8 cellular contexts compared by ENCODE assay signal in the genomic region with DNA sequence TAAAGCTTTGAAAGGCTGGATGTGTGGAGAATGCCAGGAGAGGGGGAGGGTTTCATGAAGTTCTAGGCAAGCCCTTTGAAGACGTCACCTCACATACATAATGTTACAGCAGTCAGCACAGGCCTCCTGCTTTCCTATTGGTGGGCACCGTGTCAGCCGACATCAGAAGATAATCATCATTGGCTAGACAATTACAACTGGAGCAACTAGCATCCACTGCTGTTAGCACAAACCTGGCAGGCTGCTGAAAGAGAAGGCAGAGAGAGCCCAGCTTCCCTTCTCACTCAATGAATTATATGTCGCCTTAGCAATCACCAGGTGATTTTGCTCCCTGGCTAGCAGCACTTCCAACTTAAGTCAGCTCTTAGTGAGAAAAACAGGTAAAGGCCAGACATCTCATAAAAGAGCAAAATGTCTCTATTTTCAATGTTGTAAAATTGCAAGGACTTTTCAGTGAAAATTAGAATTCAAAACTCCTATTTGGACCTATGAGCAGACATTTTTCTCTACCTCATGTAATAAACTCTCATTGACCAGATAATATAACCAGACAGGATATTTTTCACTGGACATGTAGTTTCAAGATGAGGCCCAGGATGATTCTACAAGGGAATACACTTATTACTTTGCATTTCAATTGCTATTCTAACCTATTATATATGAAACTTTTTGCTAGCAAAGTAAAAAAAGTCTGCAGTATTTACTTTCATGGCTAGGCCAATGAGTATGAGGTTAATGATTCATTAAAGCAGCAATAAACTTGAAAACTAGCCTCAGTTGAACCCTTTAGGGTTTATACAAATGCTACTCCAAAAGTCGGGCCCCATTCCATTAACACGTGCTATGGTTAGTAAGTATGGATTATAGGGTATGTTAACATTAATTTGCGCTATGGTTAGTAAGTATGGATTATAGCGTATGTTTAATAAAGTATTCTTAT. TPM values are rescaled to one million over a fixed set of nuclear protein-coding genes. Genes with fewer than 3 reads are reported as not detected.
DNase-seq lines count a peak whose midpoint lies in the region; ATAC-seq and TF ChIP-seq lines count a peak whose summit lies in the region.

No MANE protein-coding gene starts in this region.

- DNase-seq in AG10803 (ENCODE audit: low read depth) (peak; percentile 82), NCI-H510A treated with DMSO at 0.1 percent for 48 hours (lab: John Stamatoyannopoulos, UW) (peak; percentile 95), mesothelial cell of epicardium (ENCODE audit: low spot score in 2 of 2, unreplicated experiment in 2 of 2) (peak; percentile 69 to 81)
- peak; percentile 89 for DNase-seq in activated CD8-positive, alpha-beta T cell treated with anti-CD3 and anti-CD28 coated beads, Interleukin-2, amount 10 ng/mL, durations not matched to agents 7 days and 5 days
- peak; percentile 57 to 63 (median 62) for DNase-seq in effector memory CD8-positive, alpha-beta T cell
- DNase-seq in stimulated activated CD8-positive, alpha-beta memory T cell treated with anti-CD3 and anti-CD28 coated beads, Interleukin-4, amount 100 ng/mL, for 4 hours (ENCODE audit: low read depth in 2 of 2, low spot score in 1 of 2): peak; percentile 35 to 63

- TF ChIP-seq CTCF in AG10803 (conservative IDR thresholded peaks at IDR 0.05; ENCODE audit: low read length): no peak
- TF ChIP-seq CTCF in mesothelial cell of epicardium (IDR thresholded peaks at IDR 0.05; ENCODE audit: unreplicated experiment): no peak

- no peaks in the 10 kb centered on the region for H3K9me3 Mint-ChIP-seq in activated CD8-positive, alpha-beta T cell treated with anti-CD3 and anti-CD28 coated beads, Interleukin-2, amount 10 ng/mL, durations not matched to agents 7 days and 5 days (ENCODE audit: insufficient read depth)
- H3K9me3 Mint-ChIP-seq in effector memory CD8-positive, alpha-beta T cell: no peaks in the 10 kb centered on the region
- no peaks in the 10 kb centered on the region for H3K9me3 Mint-ChIP-seq in mesothelial cell of epicardium

- peaks cover 38% of the 10 kb centered on the region for H3K4me1 Mint-ChIP-seq in activated CD8-positive, alpha-beta T cell treated with anti-CD3 and anti-CD28 coated beads, Interleukin-2, amount 10 ng/mL, durations not matched to agents 7 days and 5 days (ENCODE audit: low read depth)
- H3K4me1 Mint-ChIP-seq in effector memory CD8-positive, alpha-beta T cell (ENCODE audit: low read depth in 2 of 2): peaks cover 26 to 30% of the 10 kb centered on the region in 2 donors
- H3K4me1 Mint-ChIP-seq in mesothelial cell of epicardium: peaks cover 45% of the 10 kb centered on the region

- H3K4me3 Mint-ChIP-seq in activated CD8-positive, alpha-beta T cell treated with anti-CD3 and anti-CD28 coated beads, Interleukin-2, amount 10 ng/mL, durations not matched to agents 7 days and 5 days: peak overlapping the region; percentile 61
- H3K4me3 Mint-ChIP-seq in effector memory CD8-positive, alpha-beta T cell: no peak overlapping the region
- H3K4me3 Mint-ChIP-seq in mesothelial cell of epicardium: peak overlapping the region; percentile 40

- peak overlapping the region; percentile 88 for H3K27ac Mint-ChIP-seq in activated CD8-positive, alpha-beta T cell treated with anti-CD3 and anti-CD28 coated beads, Interleukin-2, amount 10 ng/mL, durations not matched to agents 7 days and 5 days
- H3K27ac Mint-ChIP-seq in effector memory CD8-positive, alpha-beta T cell: peak overlapping the region; percentile 56 to 78
- peak overlapping the region; percentile 97 for H3K27ac Mint-ChIP-seq in mesothelial cell of epicardium

- H3K4me3 ChIP-seq in AG10803 (ENCODE audit: low read length): no peak overlapping the region

- CTCF ChIA-PET in activated CD8-positive, alpha-beta T cell treated with anti-CD3 and anti-CD28 coated beads, Interleukin-2, amount 10 ng/mL, durations not matched to agents 7 days and 5 days (lab: Charles Lee): interaction anchor here (0.7 to 1.5 kb wide), 4 partner anchors 23 to 322 kb away, joined by 3 read pairs; no protein-coding TSS in a partner anchor

- H3K36me3 Mint-ChIP-seq in activated CD8-positive, alpha-beta T cell treated with anti-CD3 and anti-CD28 coated beads, Interleukin-2, amount 10 ng/mL, durations not matched to agents 7 days and 5 days (ENCODE audit: low read depth): peaks cover 26% of the 10 kb centered on the region
- peaks cover 11% of the 10 kb centered on the region for H3K36me3 Mint-ChIP-seq in effector memory CD8-positive, alpha-beta T cell (ENCODE audit: insufficient read depth)
- peaks cover 2% of the 10 kb centered on the region for H3K36me3 Mint-ChIP-seq in mesothelial cell of epicardium

- POLR2A ChIA-PET in activated CD8-positive, alpha-beta T cell treated with anti-CD3 and anti-CD28 coated beads, Interleukin-2, amount 10 ng/mL, durations not matched to agents 7 days and 5 days (lab: Charles Lee): interaction anchor here (0.9 to 1.7 kb wide), 3 partner anchors 9 to 106 kb away, joined by 3 to 9 read pairs (median 3); no protein-coding TSS in a partner anchor

- ATAC-seq in GM19035 (IDR thresholded peaks at IDR 0.05; ENCODE audit: unreplicated experiment): peak; percentile 79
- peak; percentile 79 for ATAC-seq in HG03159 (IDR thresholded peaks at IDR 0.05; ENCODE audit: unreplicated experiment)
- ATAC-seq in activated CD8-positive, alpha-beta T cell treated with anti-CD3 and anti-CD28 coated beads, Interleukin-2, amount 10 ng/mL, durations not matched to agents 7 days and 5 days: peak; percentile 84
- peak; percentile 74 for ATAC-seq in effector memory CD8-positive, alpha-beta T cell (replicated peaks)

- no peaks in the 10 kb centered on the region for H3K27me3 Mint-ChIP-seq in activated CD8-positive, alpha-beta T cell treated with anti-CD3 and anti-CD28 coated beads, Interleukin-2, amount 10 ng/mL, durations not matched to agents 7 days and 5 days (ENCODE audit: low read depth)
- H3K27me3 Mint-ChIP-seq in effector memory CD8-positive, alpha-beta T cell: no peaks in the 10 kb centered on the region
- H3K27me3 Mint-ChIP-seq in mesothelial cell of epicardium (ENCODE audit: low read depth): no peaks in the 10 kb centered on the region

RNA-seq across cellular contexts. Expression of a gene that starts 4.3 kb away (rescaled TPM):
- total RNA-seq in activated CD8-positive, alpha-beta T cell treated with anti-CD3 and anti-CD28 coated beads, Interleukin-2, amount 10 ng/mL, durations not matched to agents 7 days and 5 days: 10 to 100 TPM; 17.4 to 18.7 TPM
- 24.4 to 27.6 TPM (median 24.5 TPM) in 3 replicates for total RNA-seq in mesothelial cell of epicardium

Comparison
In these comparisons a context has a peak if more than half of its experiments do, and no peak if none do; other contexts are left out.
1. H3K4me3 Mint-ChIP-seq: peak in activated CD8-positive, alpha-beta T cell treated with anti-CD3 and anti-CD28 coated beads, Interleukin-2, amount 10 ng/mL, durations not matched to agents 7 days and 5 days (single experiment) and mesothelial cell of epicardium (single experiment); none in effector memory CD8-positive, alpha-beta T cell (0 of 2).
2. Peak in every context shown above with its lines, with median percentiles within 50 percentile points of each other: DNase-seq, ATAC-seq and H3K27ac Mint-ChIP-seq.